9 cellular contexts compared by ENCODE assay signal in genomic region chr12:54701940-54702592, GRCh38. TPM values are rescaled to one million over a fixed set of nuclear protein-coding genes. Genes with fewer than 3 reads are reported as not detected.
A peak's percentile ranks its signal among the peaks of the same experiment; 100 is the strongest.
DNase-seq lines count a peak whose midpoint lies in the region; ATAC-seq, FAIRE-seq and TF ChIP-seq lines count a peak whose summit lies in the region.
"Had no signal": no experiment of that assay in that cellular context is flagged by ENCODE, and none has a peak within 500 bp of the region (broad histone marks: within the 10 kb centered on the region; RNA-seq: fewer than 3 reads in every experiment).

No MANE protein-coding gene starts in this region.

- TF ChIP-seq CTCF in brain microvascular endothelial cell (IDR thresholded peaks at IDR 0.05; ENCODE audit: low read depth, low read length, missing control alignments) (peak; percentile 53), HepG2 (CRISPR knock-in tag; IDR thresholded peaks at IDR 0.05) (peak; percentile 58)

- no peak overlapping the region for H3K4me3 Mint-ChIP-seq in activated naive CD8-positive, alpha-beta T cell treated with anti-CD3 and anti-CD28 coated beads, Interleukin-2, amount 50 U/mL, for 24 hours
- H3K4me3 Mint-ChIP-seq: CD8-positive, alpha-beta memory T cell had no signal

- no peaks in the 10 kb centered on the region for H3K79me2 ChIP-seq in HepG2 (ENCODE audit: insufficient read depth, low read length)

- no peaks in the 10 kb centered on the region for H4K20me1 ChIP-seq in HepG2 (ENCODE audit: insufficient read depth, low read length)

- FAIRE-seq in HepG2 (lab: Jason Lieb, UNC) = no peak

- no peak overlapping the region for H2AFZ ChIP-seq in HepG2 (ENCODE audit: low read length)

- H3K27ac Mint-ChIP-seq in activated naive CD8-positive, alpha-beta T cell treated with anti-CD3 and anti-CD28 coated beads, Interleukin-2, amount 50 U/mL, for 24 hours = no peak overlapping the region
- H3K27ac Mint-ChIP-seq: CD8-positive, alpha-beta memory T cell had no signal

- H3K4me2 ChIP-seq in HepG2 (ENCODE audit: low read depth, low read length) = no peak overlapping the region

- no peak overlapping the region for H3K9ac ChIP-seq in HepG2 (ENCODE audit: insufficient read depth, low read depth, low read length)

- POLR2A ChIA-PET in HEK293T (lab: Yijun Ruan, JAX) (no interaction called here), HepG2 (lab: Yijun Ruan, JAX) (no interaction called here)

- peak; percentile 50; the same call in 2 of the 3 replicates for ATAC-seq in HepG2
- ATAC-seq in activated naive CD8-positive, alpha-beta T cell treated with anti-CD3 and anti-CD28 coated beads, Interleukin-2, amount 50 U/mL, for 24 hours = no peak

- no peaks in the 10 kb centered on the region for H3K4me1 Mint-ChIP-seq in activated naive CD8-positive, alpha-beta T cell treated with anti-CD3 and anti-CD28 coated beads, Interleukin-2, amount 50 U/mL, for 24 hours
- H3K4me1 Mint-ChIP-seq: CD8-positive, alpha-beta memory T cell had no signal

- no peaks in the 10 kb centered on the region for H3K27me3 ChIP-seq in brain microvascular endothelial cell (replicated peaks)
- H3K27me3 ChIP-seq in HepG2 (ENCODE audit: control insufficient read depth in 1 of 2, insufficient read depth in 2 of 2, low read length in 2 of 2) = no peaks in the 10 kb centered on the region; a peak in 1 of 5 replicates

- TF ChIP-seq EP300 in HepG2 (IDR thresholded peaks at IDR 0.05; ENCODE audit: low read depth in 2 of 2, low read length in 2 of 2) (no peak), HepG2 (CRISPR knock-in tag; IDR thresholded peaks at IDR 0.05; ENCODE audit: borderline replicate concordance) (no peak)

- no peak for TF ChIP-seq POLR2A in HepG2 (IDR thresholded peaks at IDR 0.05; ENCODE audit: insufficient read depth in 1 of 2, low read depth in 2 of 2, low read length in 2 of 2)

- no peak overlapping the region for H3K27ac ChIP-seq in brain microvascular endothelial cell
- H3K27ac ChIP-seq in HepG2 (ENCODE audit: extremely low read length, insufficient read depth, low read length) = no peak overlapping the region

- WGBS in HepG2 (ENCODE audit: low lambda C conversion rate) = 0% methylated on average over 2 of the region's 2 CpGs

- intact Hi-C loops in HepG2 (cut with micrococcal nuclease; ENCODE audit: unreplicated experiment) = loop anchor here (2.0 kb wide), 2 partner anchors 153 to 257 kb away; partner anchors contain the start of gene MUCL1

- H3K36me3 Mint-ChIP-seq in activated naive CD8-positive, alpha-beta T cell treated with anti-CD3 and anti-CD28 coated beads, Interleukin-2, amount 50 U/mL, for 24 hours (ENCODE audit: low read depth) = no peaks in the 10 kb centered on the region
- H3K36me3 Mint-ChIP-seq: CD8-positive, alpha-beta memory T cell had no signal

- CTCF ChIA-PET in HEK293T (lab: Yijun Ruan, JAX) (interaction anchor here (0.6 to 1.6 kb wide), 11 partner anchors 8 to 255 kb away, joined by 3 to 5 read pairs (median 3); no protein-coding TSS in a partner anchor), HepG2 (lab: Yijun Ruan, JAX; ENCODE audit: low intra/inter-chr PET ratio, low total read pairs) (interaction anchor here (2.7 kb wide), 1 partner anchor 256 kb away, joined by 23 read pairs; no protein-coding TSS in a partner anchor)

- in situ Hi-C loops in brain microvascular endothelial cell (cut with HindIII; ENCODE audit: low pct_ligation_motif_present, low sequenced_read_pairs) (no loop called here), HepG2 (cut with HindIII; ENCODE audit: extremely low pct_ligation_motif_present, low pct_unique_long_range_greater_than_20kb) (no loop called here)

- no peaks in the 10 kb centered on the region for H3K9me3 Mint-ChIP-seq in activated naive CD8-positive, alpha-beta T cell treated with anti-CD3 and anti-CD28 coated beads, Interleukin-2, amount 50 U/mL, for 24 hours
- H3K9me3 Mint-ChIP-seq: CD8-positive, alpha-beta memory T cell had no signal

- H3K27me3 Mint-ChIP-seq in activated naive CD8-positive, alpha-beta T cell treated with anti-CD3 and anti-CD28 coated beads, Interleukin-2, amount 50 U/mL, for 24 hours = peaks cover 2% of the 10 kb centered on the region

- H3K36me3 ChIP-seq in brain microvascular endothelial cell (replicated peaks) = no peaks in the 10 kb centered on the region
- no peaks in the 10 kb centered on the region for H3K36me3 ChIP-seq in HepG2 (replicated peaks in 1 of 2; ENCODE audit: control insufficient read depth in 1 of 2, insufficient read depth in 2 of 2, low read length in 2 of 2)

- H3K4me3 ChIP-seq in brain microvascular endothelial cell (ENCODE audit: low read depth, low read length) = no peak overlapping the region
- no peak overlapping the region for H3K4me3 ChIP-seq in HepG2 (replicated peaks in 1 of 3; ENCODE audit: insufficient read depth in 1 of 3, low read depth in 2 of 3, low read length in 3 of 3)

- no TSS peak for BruUV-seq in HepG2 (replicated peaks; lab: Mats Ljungman, UMichigan)

- no peaks in the 10 kb centered on the region for H3K4me1 ChIP-seq in HepG2 (ENCODE audit: insufficient read depth, low read length)

- DNase-seq in NCI-H524 (lab: John Stamatoyannopoulos, UW) = peak; percentile 8 to 59
- DNase-seq in NCI-H524 treated with DMSO at 0.1 percent for 48 hours (lab: John Stamatoyannopoulos, UW) = no peak
- DNase-seq in HEK293T (ENCODE audit: extremely low spot score) = peak; percentile 49
- peak; percentile 53 for DNase-seq in NCI-H69 (lab: John Stamatoyannopoulos, UW)
- peak; percentile 32 for DNase-seq in brain microvascular endothelial cell
- DNase-seq in HepG2 (ENCODE audit: low spot score) = peak; percentile 36
- no peak for DNase-seq in ecto neural progenitor cell (ENCODE audit: low spot score)
- no peak for DNase-seq in activated naive CD8-positive, alpha-beta T cell treated with anti-CD3 and anti-CD28 coated beads, Interleukin-2, amount 50 U/mL, for 24 hours

- TF ChIP-seq RAD21 in HepG2 (CRISPR knock-in tag; IDR thresholded peaks at IDR 0.05) = peak; percentile 27; the same call in 1 of the 2 replicates

- H3K9me3 ChIP-seq in HepG2 (ENCODE audit: low read length) = no peaks in the 10 kb centered on the region

TF ChIP-seq in HEK293T, 16 proteins besides CTCF, POLR2A, EP300 and RAD21:
- TF ChIP-seq FOXA1 (IDR thresholded peaks at IDR 0.05) (no peak), TARDBP (IDR thresholded peaks at IDR 0.05) (no peak), CTBP1 (IDR thresholded peaks at IDR 0.05; ENCODE audit: borderline replicate concordance) (no peak), L3MBTL2 (conservative IDR thresholded peaks at IDR 0.05) (no peak), LEF1 (IDR thresholded peaks at IDR 0.05; ENCODE audit: borderline replicate concordance) (no peak), SUZ12 (IDR thresholded peaks at IDR 0.05) (no peak), ARNT (IDR thresholded peaks at IDR 0.05) (no peak), FOXM1 (IDR thresholded peaks at IDR 0.05; ENCODE audit: borderline replicate concordance) (no peak), SP1 (IDR thresholded peaks at IDR 0.05) (no peak), ZNF384 (IDR thresholded peaks at IDR 0.05) (no peak), ELF4 (IDR thresholded peaks at IDR 0.05) (no peak), HDGF (IDR thresholded peaks at IDR 0.05; ENCODE audit: borderline replicate concordance) (no peak)

TF ChIP-seq in HepG2, 621 proteins besides CTCF, POLR2A, EP300 and RAD21:
- TF ChIP-seq MIXL1 (CRISPR knock-in tag; IDR thresholded peaks at IDR 0.05) (0 out of 2 replicates have a peak, but pooled peaks have one; percentile 47), STAG1 (CRISPR knock-in tag; IDR thresholded peaks at IDR 0.05) (peak; percentile 46; the same call in 1 of the 2 replicates), SMC3 (IDR thresholded peaks at IDR 0.05; ENCODE audit: low read length) (peak; percentile 46), PHB2 (IDR thresholded peaks at IDR 0.05; ENCODE audit: partially characterized antibody) (no peak)
TF ChIP-seq in HepG2: peak in this region for 3.

RNA-seq across cellular contexts. Expression of gene DCD, which starts 53.9 kb away (rescaled TPM):
- total RNA-seq in HepG2 (2016; rRNA removed; fragmentation: Illumina TruSeq; extraction: Trizol) = not detected in 2 replicates
- not detected in 2 replicates for total RNA-seq in HepG2 (2016; cell fraction: cytosol; rRNA removed; fragmentation: Illumina TruSeq; extraction: Trizol; ENCODE audit: low read depth)
- total RNA-seq in HepG2 (2016; cell fraction: insoluble cytoplasmic fraction; rRNA removed; fragmentation: Illumina TruSeq; extraction: Trizol) = not detected in 2 replicates
- total RNA-seq in HepG2 (2016; cell fraction: membrane; rRNA removed; fragmentation: Illumina TruSeq; extraction: Trizol) = not detected in 2 replicates
- not detected in 2 replicates for total RNA-seq in HepG2 (2016; cell fraction: nucleus; rRNA removed; fragmentation: Illumina TruSeq; extraction: Trizol)
- polyA plus RNA-seq in HepG2 (2011; rRNA removed) = not detected in 2 replicates
- not detected in 2 replicates for polyA plus RNA-seq in HepG2 (2011; cell fraction: cytosol; rRNA removed)
- not detected in 2 replicates for polyA plus RNA-seq in HepG2 (2011; cell fraction: nucleus; rRNA removed)
- polyA plus RNA-seq in HepG2 (2012) = not detected in 2 replicates
- not detected in 2 replicates for polyA plus RNA-seq in HepG2 (2016; cell fraction: cytosol; fragmentation: Illumina TruSeq; extraction: Trizol; ENCODE audit: low read depth)
- not detected in 2 replicates for polyA plus RNA-seq in HepG2 (2016; cell fraction: insoluble cytoplasmic fraction; fragmentation: Illumina TruSeq; extraction: Trizol; ENCODE audit: low read depth)
- not detected in 2 replicates for polyA plus RNA-seq in HepG2 (2016; cell fraction: membrane; fragmentation: Illumina TruSeq; extraction: Trizol; ENCODE audit: low read depth)
- not detected in 2 replicates for polyA plus RNA-seq in HepG2 (2016; cell fraction: nucleus; fragmentation: Illumina TruSeq; extraction: Trizol; ENCODE audit: insufficient read depth, low read depth)
- not detected in 2 replicates for polyA minus RNA-seq in HepG2 (2011; rRNA and poly(A)+ RNA removed; ENCODE audit: low replicate concordance)
- not detected in 2 replicates for polyA minus RNA-seq in HepG2 (2011; cell fraction: cytosol; rRNA and poly(A)+ RNA removed)
- not detected in 2 replicates for polyA minus RNA-seq in HepG2 (2011; cell fraction: nucleus; rRNA and poly(A)+ RNA removed)
- total RNA-seq: CD8-positive, alpha-beta memory T cell had no signal
- polyA plus RNA-seq: CD8-positive, alpha-beta memory T cell had no signal

Comparison
In these comparisons a context has a peak if more than half of its experiments do, and no peak if none do; other contexts are left out.
1. DNase-seq: peak in NCI-H524 (2 of 2), HEK293T (single experiment), NCI-H69 (single experiment), brain microvascular endothelial cell (single experiment) and HepG2 (single experiment); none in NCI-H524 treated with DMSO at 0.1 percent for 48 hours (single experiment), ecto neural progenitor cell (single experiment) and activated naive CD8-positive, alpha-beta T cell treated with anti-CD3 and anti-CD28 coated beads, Interleukin-2, amount 50 U/mL, for 24 hours (single experiment).